8 cellular contexts compared by ENCODE assay signal in the genomic region with DNA sequence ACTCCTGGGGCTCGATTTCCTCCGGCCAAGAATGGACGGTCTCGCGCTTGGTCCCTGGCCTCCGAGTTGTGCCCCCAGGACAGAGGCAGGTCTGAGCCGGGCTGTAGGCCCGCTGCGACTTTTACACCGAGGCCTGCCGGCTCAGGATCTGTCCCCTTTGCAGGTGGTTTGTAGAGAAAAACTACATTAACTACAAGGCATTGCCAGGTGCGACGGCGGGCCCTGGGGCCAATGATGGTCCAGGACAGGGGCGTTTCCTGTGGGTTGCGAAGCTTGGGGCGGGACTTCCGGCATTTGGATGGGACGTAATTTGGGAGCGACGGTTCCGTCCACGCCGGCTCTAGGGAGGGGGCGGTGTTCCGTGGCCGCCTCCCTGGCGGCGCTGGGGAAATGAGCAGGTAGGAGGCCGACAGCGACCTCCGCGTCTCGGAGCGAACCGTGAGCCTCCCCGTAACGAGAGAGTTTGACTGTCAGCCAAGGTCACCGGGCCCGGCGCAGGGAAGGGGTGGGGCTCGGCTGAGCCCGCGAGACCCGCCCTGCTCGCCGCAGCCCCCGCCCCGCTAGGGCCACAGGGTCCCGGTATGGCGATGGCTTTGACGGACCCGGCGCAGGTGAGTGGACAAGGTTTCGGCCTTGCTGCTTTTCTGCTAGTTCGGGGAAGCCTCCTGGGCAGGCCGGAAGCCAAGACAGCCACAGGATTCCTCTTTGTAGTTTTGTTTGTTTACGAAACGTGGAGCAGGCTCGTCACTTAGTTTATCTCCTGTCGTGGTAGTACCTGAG. TPM values are rescaled to one million over a fixed set of nuclear protein-coding genes. Genes with fewer than 3 reads are reported as not detected.
A peak's percentile ranks its signal among the peaks of the same experiment; 100 is the strongest.
DNase-seq lines count a peak whose midpoint lies in the region; ATAC-seq and TF ChIP-seq lines count a peak whose summit lies in the region.

A gene (plus strand): TSS at position 322 of the 780 bp plus-strand sequence. CDS start 260 bp downstream, at position 582.

- no peaks in the 10 kb centered on the region for H3K27me3 Mint-ChIP-seq in activated naive CD8-positive, alpha-beta T cell treated with anti-CD3 and anti-CD28 coated beads for 36 hours
- H3K27me3 Mint-ChIP-seq in glutamatergic neuron (ENCODE audit: unreplicated experiment): peaks cover 2% of the 10 kb centered on the region

- H3K9me3 Mint-ChIP-seq in activated naive CD8-positive, alpha-beta T cell treated with anti-CD3 and anti-CD28 coated beads for 36 hours: peaks cover 3% of the 10 kb centered on the region
- H3K9me3 Mint-ChIP-seq in glutamatergic neuron (ENCODE audit: unreplicated experiment): peaks cover 1% of the 10 kb centered on the region

- ATAC-seq in HG02623 (IDR thresholded peaks at IDR 0.05; ENCODE audit: unreplicated experiment) (peak; percentile 91), omental fat pad (ENCODE audit: low FRiP score) (peak; percentile 96)

- H3K4me1 Mint-ChIP-seq in activated naive CD8-positive, alpha-beta T cell treated with anti-CD3 and anti-CD28 coated beads for 36 hours: peaks cover 26% of the 10 kb centered on the region
- peaks cover 8% of the 10 kb centered on the region for H3K4me1 Mint-ChIP-seq in glutamatergic neuron (ENCODE audit: low read depth, unreplicated experiment)

- peak; percentile 45 for TF ChIP-seq POLR2A in GM10847 (IDR thresholded peaks at IDR 0.05; ENCODE audit: extremely low read depth, insufficient read length)

- H3K27ac ChIP-seq in temporal lobe (ENCODE audit: low read depth, low read length): peak within 1 kb of the TSS; percentile 85

- peak within 1 kb of the TSS; percentile 90 for H3K4me3 Mint-ChIP-seq in activated naive CD8-positive, alpha-beta T cell treated with anti-CD3 and anti-CD28 coated beads for 36 hours
- peak within 1 kb of the TSS; percentile 92 for H3K4me3 Mint-ChIP-seq in glutamatergic neuron (ENCODE audit: unreplicated experiment)

- H3K27ac Mint-ChIP-seq in activated naive CD8-positive, alpha-beta T cell treated with anti-CD3 and anti-CD28 coated beads for 36 hours: peak within 1 kb of the TSS; percentile 93
- peak within 1 kb of the TSS; percentile 95 for H3K27ac Mint-ChIP-seq in glutamatergic neuron (ENCODE audit: unreplicated experiment)

- DNase-seq in NCI-H1105 (lab: John Stamatoyannopoulos, UW) (peak; percentile 95), SKM-1 (lab: John Stamatoyannopoulos, UW; ENCODE audit: unreplicated experiment) (peak; percentile 27), glutamatergic neuron (peak; percentile 94), omental fat pad (ENCODE audit: low spot score) (peak; percentile 88)
- DNase-seq in activated naive CD8-positive, alpha-beta T cell treated with anti-CD3 and anti-CD28 coated beads for 36 hours: peak; percentile 93

- TF ChIP-seq CTCF in glutamatergic neuron (IDR thresholded peaks at IDR 0.05; ENCODE audit: partially characterized antibody, unreplicated experiment) (no peak), omental fat pad (IDR thresholded peaks at IDR 0.05) (no peak)

- peaks cover 20% of the 10 kb centered on the region for H3K36me3 Mint-ChIP-seq in activated naive CD8-positive, alpha-beta T cell treated with anti-CD3 and anti-CD28 coated beads for 36 hours
- peaks cover 5% of the 10 kb centered on the region for H3K36me3 Mint-ChIP-seq in glutamatergic neuron (ENCODE audit: unreplicated experiment)

RNA-seq across cellular contexts. Expression of the gene that starts here (rescaled TPM):
- total RNA-seq in activated naive CD8-positive, alpha-beta T cell treated with anti-CD3 and anti-CD28 coated beads for 36 hours: 1 to 10 TPM; 9.7 TPM
- total RNA-seq in glutamatergic neuron (ENCODE audit: unreplicated experiment) (15.5 TPM), omental fat pad (10 to 100 TPM; 14.8 to 21.6 (median 19.4) TPM), temporal lobe (21.9 TPM)

Comparison
In these comparisons a context has a peak if more than half of its experiments do, and no peak if none do; other contexts are left out.
1. Peak in every context shown above with its lines: DNase-seq, ATAC-seq and H3K27ac ChIP-seq.
2. DNase-seq: peak in every context shown above with its lines; median percentile 95 in NCI-H1105; 94 in glutamatergic neuron; 93 in activated naive CD8-positive, alpha-beta T cell treated with anti-CD3 and anti-CD28 coated beads for 36 hours; 88 in omental fat pad; 27 in SKM-1.